Comparison of ENCODE assay signal across 1 cellular context in the genomic region with DNA sequence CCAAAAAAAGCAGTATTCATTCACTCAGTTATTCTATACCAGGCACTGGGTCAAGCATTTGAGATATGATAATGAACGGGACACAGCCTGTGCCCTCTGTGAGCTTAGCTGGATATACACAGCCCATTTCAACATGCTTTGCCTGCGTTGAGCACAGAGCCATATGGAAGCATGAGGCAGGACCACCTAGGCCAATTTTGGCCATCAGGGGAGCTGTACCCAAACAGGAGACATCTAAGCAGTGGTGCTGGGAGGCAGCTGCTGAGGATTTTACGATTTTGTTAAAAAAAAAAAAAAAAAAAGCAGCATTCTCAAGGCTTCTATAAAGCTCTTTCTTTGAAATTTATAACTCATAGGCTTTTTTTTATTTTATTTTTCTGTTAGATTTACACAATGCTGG.
TF ChIP-seq lines count a peak whose summit lies in the region.

No MANE protein-coding gene starts in this region.

TF ChIP-seq in HepG2, 621 proteins besides CTCF, POLR2A, EP300 and RAD21 (continued from another document):
- TF ChIP-seq, protein P1, sequence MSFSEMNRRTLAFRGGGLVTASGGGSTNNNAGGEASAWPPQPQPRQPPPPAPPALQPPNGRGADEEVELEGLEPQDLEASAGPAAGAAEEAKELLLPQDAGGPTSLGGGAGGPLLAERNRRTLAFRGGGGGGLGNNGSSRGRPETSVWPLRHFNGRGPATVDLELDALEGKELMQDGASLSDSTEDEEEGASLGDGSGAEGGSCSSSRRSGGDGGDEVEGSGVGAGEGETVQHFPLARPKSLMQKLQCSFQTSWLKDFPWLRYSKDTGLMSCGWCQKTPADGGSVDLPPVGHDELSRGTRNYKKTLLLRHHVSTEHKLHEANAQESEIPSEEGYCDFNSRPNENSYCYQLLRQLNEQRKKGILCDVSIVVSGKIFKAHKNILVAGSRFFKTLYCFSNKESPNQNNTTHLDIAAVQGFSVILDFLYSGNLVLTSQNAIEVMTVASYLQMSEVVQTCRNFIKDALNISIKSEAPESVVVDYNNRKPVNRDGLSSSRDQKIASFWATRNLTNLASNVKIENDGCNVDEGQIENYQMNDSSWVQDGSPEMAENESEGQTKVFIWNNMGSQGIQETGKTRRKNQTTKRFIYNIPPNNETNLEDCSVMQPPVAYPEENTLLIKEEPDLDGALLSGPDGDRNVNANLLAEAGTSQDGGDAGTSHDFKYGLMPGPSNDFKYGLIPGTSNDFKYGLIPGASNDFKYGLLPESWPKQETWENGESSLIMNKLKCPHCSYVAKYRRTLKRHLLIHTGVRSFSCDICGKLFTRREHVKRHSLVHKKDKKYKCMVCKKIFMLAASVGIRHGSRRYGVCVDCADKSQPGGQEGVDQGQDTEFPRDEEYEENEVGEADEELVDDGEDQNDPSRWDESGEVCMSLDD (CRISPR knock-in tag; IDR thresholded peaks at IDR 0.05; ENCODE audit: borderline replicate concordance) = no peak
- no peak for TF ChIP-seq PHF20 (CRISPR knock-in tag; IDR thresholded peaks at IDR 0.05)
